Comparison of ENCODE assay signal across 15 cellular contexts in genomic region chr5:23614422-23614821, GRCh38.
DNase-seq lines count a peak whose midpoint lies in the region; ATAC-seq and TF ChIP-seq lines count a peak whose summit lies in the region.
"Had no signal": no experiment of that assay in that cellular context is flagged by ENCODE, and none has a peak within 500 bp of the region (broad histone marks: within the 10 kb centered on the region; RNA-seq: fewer than 3 reads in every experiment).

No MANE protein-coding gene starts in this region.

- TF ChIP-seq CTCF in LNCaP clone FGC (IDR thresholded peaks at IDR 0.05; ENCODE audit: control insufficient read depth, extremely low read depth, insufficient read depth) (peak; percentile 28; the same call in 1 of the 2 replicates), PC-3 (conservative IDR thresholded peaks at IDR 0.05; ENCODE audit: low read depth, low read length) (peak; percentile 14; the same call in 1 of the 2 replicates), choroid plexus epithelial cell (conservative IDR thresholded peaks at IDR 0.05; ENCODE audit: low read depth, low read length) (no peak), fibroblast of pulmonary artery (IDR thresholded peaks at IDR 0.05; ENCODE audit: low read length, missing control alignments) (peak; percentile 26)
- no peak for TF ChIP-seq CTCF in activated CD8-positive, alpha-beta T cell treated with anti-CD3 and anti-CD28 coated beads for 36 hours (IDR thresholded peaks at IDR 0.05)

- peaks cover 6% of the 10 kb centered on the region; the same call in 1 of the 2 replicates for H3K9me3 ChIP-seq in PC-3 (ENCODE audit: low read length)

- no peaks in the 10 kb centered on the region for H3K27me3 Mint-ChIP-seq in activated CD8-positive, alpha-beta T cell treated with anti-CD3 and anti-CD28 coated beads for 36 hours
- H3K27me3 Mint-ChIP-seq in activated CD4-positive, alpha-beta T cell treated with anti-CD3 and anti-CD28 coated beads for 36 hours, result no peaks in the 10 kb centered on the region
- H3K27me3 Mint-ChIP-seq in T-helper 2 cell treated with Interferon-gamma antibody and Interleukin-4, amounts not matched to agents 5 μg/mL and 100 μg/mL, for 36 hours (ENCODE audit: low read depth), result no peaks in the 10 kb centered on the region
- H3K27me3 Mint-ChIP-seq: CD4-positive, CD25-positive, alpha-beta regulatory T cell had no signal

- H3K9me2 ChIP-seq in PC-3 (replicated peaks; ENCODE audit: low read length), result no peaks in the 10 kb centered on the region

- H2AFZ ChIP-seq in PC-3 (ENCODE audit: low read length), result no peak overlapping the region
- H2AFZ ChIP-seq: GM23248 had no signal

- ATAC-seq in PC-3, result no peak
- no peak for ATAC-seq in activated CD8-positive, alpha-beta T cell treated with anti-CD3 and anti-CD28 coated beads for 36 hours
- no peak for ATAC-seq in activated CD4-positive, alpha-beta T cell treated with anti-CD3 and anti-CD28 coated beads for 36 hours
- ATAC-seq: HCT116 had no signal

- no peaks in the 10 kb centered on the region for H3K27me3 ChIP-seq in PC-3 (ENCODE audit: low read length)
- H3K27me3 ChIP-seq: BLaER1 treated with 17β-estradiol and CSF1 and Interleukin-3, amounts not matched to agents 10 nM and 100 nM had no signal

- no peaks in the 10 kb centered on the region for H3K36me3 ChIP-seq in PC-3 (ENCODE audit: low read depth, low read length)
- H3K36me3 ChIP-seq: BLaER1 treated with 17β-estradiol and CSF1 and Interleukin-3, amounts not matched to agents 10 nM and 100 nM had no signal

- H3K4me1 Mint-ChIP-seq in activated CD8-positive, alpha-beta T cell treated with anti-CD3 and anti-CD28 coated beads for 36 hours (ENCODE audit: low read depth), result no peaks in the 10 kb centered on the region
- no peaks in the 10 kb centered on the region for H3K4me1 Mint-ChIP-seq in activated CD4-positive, alpha-beta T cell treated with anti-CD3 and anti-CD28 coated beads for 36 hours
- no peaks in the 10 kb centered on the region for H3K4me1 Mint-ChIP-seq in T-helper 2 cell treated with Interferon-gamma antibody and Interleukin-4, amounts not matched to agents 5 μg/mL and 100 μg/mL, for 36 hours (ENCODE audit: low read depth)
- H3K4me1 Mint-ChIP-seq: CD4-positive, CD25-positive, alpha-beta regulatory T cell had no signal

- no peaks in the 10 kb centered on the region for H4K20me1 ChIP-seq in PC-3 (ENCODE audit: low read length)
- H4K20me1 ChIP-seq: BLaER1 treated with 17β-estradiol and CSF1 and Interleukin-3, amounts not matched to agents 10 nM and 100 nM had no signal

- no peaks in the 10 kb centered on the region for H3F3A ChIP-seq in PC-3 (ENCODE audit: low read length, unreplicated experiment)

- no peaks in the 10 kb centered on the region for H3K36me3 Mint-ChIP-seq in activated CD8-positive, alpha-beta T cell treated with anti-CD3 and anti-CD28 coated beads for 36 hours (ENCODE audit: low read depth)
- H3K36me3 Mint-ChIP-seq in activated CD4-positive, alpha-beta T cell treated with anti-CD3 and anti-CD28 coated beads for 36 hours (ENCODE audit: low read depth), result no peaks in the 10 kb centered on the region
- no peaks in the 10 kb centered on the region for H3K36me3 Mint-ChIP-seq in T-helper 2 cell treated with Interferon-gamma antibody and Interleukin-4, amounts not matched to agents 5 μg/mL and 100 μg/mL, for 36 hours (ENCODE audit: low read depth)
- H3K36me3 Mint-ChIP-seq: CD4-positive, CD25-positive, alpha-beta regulatory T cell had no signal

- no peaks in the 10 kb centered on the region for H3K4me1 ChIP-seq in PC-3 (ENCODE audit: insufficient read depth, low read length)
- H3K4me1 ChIP-seq: BLaER1 treated with 17β-estradiol and CSF1 and Interleukin-3, amounts not matched to agents 10 nM and 100 nM had no signal

- POLR2A ChIA-PET in PC-3 (lab: Charles Lee; ENCODE audit: unreplicated experiment), result no interaction called here
- POLR2A ChIA-PET in activated CD8-positive, alpha-beta T cell treated with anti-CD3 and anti-CD28 coated beads for 36 hours (lab: Charles Lee), result no interaction called here
- POLR2A ChIA-PET in activated CD4-positive, alpha-beta T cell treated with anti-CD3 and anti-CD28 coated beads for 36 hours (lab: Charles Lee), result no interaction called here

- H3K9ac ChIP-seq in PC-3 (ENCODE audit: low read length), result no peak overlapping the region
- H3K9ac ChIP-seq: BLaER1 treated with 17β-estradiol and CSF1 and Interleukin-3, amounts not matched to agents 10 nM and 100 nM; GM23248 had no signal

- H3K4me2 ChIP-seq in PC-3 (ENCODE audit: low read length), result no peak overlapping the region
- H3K4me2 ChIP-seq: BLaER1 treated with 17β-estradiol and CSF1 and Interleukin-3, amounts not matched to agents 10 nM and 100 nM had no signal

- peaks cover 17% of the 10 kb centered on the region for H3K9me3 Mint-ChIP-seq in activated CD8-positive, alpha-beta T cell treated with anti-CD3 and anti-CD28 coated beads for 36 hours
- peaks cover 20% of the 10 kb centered on the region for H3K9me3 Mint-ChIP-seq in activated CD4-positive, alpha-beta T cell treated with anti-CD3 and anti-CD28 coated beads for 36 hours (ENCODE audit: low read depth)
- peaks cover 60% of the 10 kb centered on the region for H3K9me3 Mint-ChIP-seq in T-helper 2 cell treated with Interferon-gamma antibody and Interleukin-4, amounts not matched to agents 5 μg/mL and 100 μg/mL, for 36 hours

- no peak for DNase-seq in LNCaP clone FGC (ENCODE audit: low read depth)
- no peak for DNase-seq in PC-3
- DNase-seq in choroid plexus epithelial cell (ENCODE audit: low read depth), result peak; percentile 1
- peak; percentile 32 for DNase-seq in fibroblast of pulmonary artery (ENCODE audit: low read depth)
- no peak for DNase-seq in activated CD8-positive, alpha-beta T cell treated with anti-CD3 and anti-CD28 coated beads for 36 hours
- DNase-seq in NCI-H226, result no peak
- no peak for DNase-seq in activated CD4-positive, alpha-beta T cell treated with anti-CD3 and anti-CD28 coated beads for 36 hours
- no peak for DNase-seq in T-helper 2 cell treated with Interferon-gamma antibody and Interleukin-4, amounts not matched to agents 5 μg/mL and 100 μg/mL, for 36 hours (ENCODE audit: low spot score)
- DNase-seq: ACHN; Calu3; CD4-positive, CD25-positive, alpha-beta regulatory T cell; DMS 273 treated with DMSO at 0.1 percent for 48 hours; GM23248 had no signal

- no peaks in the 10 kb centered on the region for H3K79me2 ChIP-seq in PC-3 (ENCODE audit: low read length)

- no peak overlapping the region for H3K27ac Mint-ChIP-seq in activated CD8-positive, alpha-beta T cell treated with anti-CD3 and anti-CD28 coated beads for 36 hours
- no peak overlapping the region for H3K27ac Mint-ChIP-seq in activated CD4-positive, alpha-beta T cell treated with anti-CD3 and anti-CD28 coated beads for 36 hours
- no peak overlapping the region for H3K27ac Mint-ChIP-seq in T-helper 2 cell treated with Interferon-gamma antibody and Interleukin-4, amounts not matched to agents 5 μg/mL and 100 μg/mL, for 36 hours

- no peak overlapping the region for H3K27ac ChIP-seq in PC-3 (ENCODE audit: low read length)
- H3K27ac ChIP-seq: BLaER1 treated with 17β-estradiol and CSF1 and Interleukin-3, amounts not matched to agents 10 nM and 100 nM; GM23248 had no signal

- CTCF ChIA-PET in PC-3 (lab: Charles Lee), result no interaction called here
- CTCF ChIA-PET in activated CD8-positive, alpha-beta T cell treated with anti-CD3 and anti-CD28 coated beads for 36 hours (lab: Charles Lee), result no interaction called here
- CTCF ChIA-PET in activated CD4-positive, alpha-beta T cell treated with anti-CD3 and anti-CD28 coated beads for 36 hours (lab: Charles Lee), result no interaction called here

- intact Hi-C loops in PC-3 (cut with micrococcal nuclease), result no loop called here
- intact Hi-C loops in activated CD8-positive, alpha-beta T cell treated with anti-CD3 and anti-CD28 coated beads for 36 hours (cut with micrococcal nuclease), result no loop called here
- intact Hi-C loops in activated CD4-positive, alpha-beta T cell treated with anti-CD3 and anti-CD28 coated beads for 36 hours (cut with DNase I, micrococcal nuclease), result no loop called here

- BruUV-seq in PC-3 (replicated peaks; lab: Mats Ljungman, UMichigan), result no TSS peak

- H3K4me3 Mint-ChIP-seq in activated CD8-positive, alpha-beta T cell treated with anti-CD3 and anti-CD28 coated beads for 36 hours, result no peak overlapping the region
- no peak overlapping the region for H3K4me3 Mint-ChIP-seq in activated CD4-positive, alpha-beta T cell treated with anti-CD3 and anti-CD28 coated beads for 36 hours
- H3K4me3 Mint-ChIP-seq in T-helper 2 cell treated with Interferon-gamma antibody and Interleukin-4, amounts not matched to agents 5 μg/mL and 100 μg/mL, for 36 hours, result no peak overlapping the region
- H3K4me3 Mint-ChIP-seq: CD4-positive, CD25-positive, alpha-beta regulatory T cell had no signal

- H3K4me3 ChIP-seq in LNCaP clone FGC (ENCODE audit: low read depth, low read length), result no peak overlapping the region
- no peak overlapping the region for H3K4me3 ChIP-seq in PC-3 (ENCODE audit: low read length)
- no peak overlapping the region for H3K4me3 ChIP-seq in choroid plexus epithelial cell (ENCODE audit: low read depth, low read length)
- no peak overlapping the region for H3K4me3 ChIP-seq in fibroblast of pulmonary artery (replicated peaks; ENCODE audit: low read depth, low read length)
- H3K4me3 ChIP-seq: BLaER1 treated with 17β-estradiol and CSF1 and Interleukin-3, amounts not matched to agents 10 nM and 100 nM; GM23248 had no signal

Comparison
In these comparisons a context has a peak if more than half of its experiments do, and no peak if none do; other contexts are left out.
1. DNase-seq: peak in choroid plexus epithelial cell (single experiment) and fibroblast of pulmonary artery (single experiment); none in LNCaP clone FGC (single experiment), PC-3 (single experiment), activated CD8-positive, alpha-beta T cell treated with anti-CD3 and anti-CD28 coated beads for 36 hours (single experiment), NCI-H226 (single experiment), activated CD4-positive, alpha-beta T cell treated with anti-CD3 and anti-CD28 coated beads for 36 hours (single experiment) and T-helper 2 cell treated with Interferon-gamma antibody and Interleukin-4, amounts not matched to agents 5 μg/mL and 100 μg/mL, for 36 hours (single experiment).
2. CTCF ChIP-seq: peak in LNCaP clone FGC (single experiment), PC-3 (single experiment) and fibroblast of pulmonary artery (single experiment); none in choroid plexus epithelial cell (single experiment) and activated CD8-positive, alpha-beta T cell treated with anti-CD3 and anti-CD28 coated beads for 36 hours (single experiment).